Comparison of ENCODE assay signal across 30 cellular contexts in genomic region chr17:83019376-83019775, GRCh38.
"Had no signal": no experiment of that assay in that cellular context is flagged by ENCODE, and none has a peak within 500 bp of the region (broad histone marks: within the 10 kb centered on the region; RNA-seq: fewer than 3 reads in every experiment).

No MANE protein-coding gene starts in this region.

- H3K4me1 ChIP-seq: neural progenitor cell, parathyroid adenoma, psoas muscle, suprapubic skin, testis, tibial artery, transverse colon, upper lobe of right lung, uterus had no signal

- DNase-seq: natural killer cell; occipital lobe; ovary; psoas muscle; right cardiac atrium; spleen; stimulated activated CD4-positive, alpha-beta T cell treated with anti-CD3 and anti-CD28 coated beads, Interleukin-12 subunit alpha, Interleukin-12 subunit beta, amount 100 ng/mL, for 4 hours; stimulated activated CD4-positive, alpha-beta T cell treated with anti-CD3 and anti-CD28 coated beads, Interleukin-1b, Interleukin-23, amount 100 ng/mL, for 48 hours; stimulated activated CD4-positive, alpha-beta T cell treated with anti-CD3 and anti-CD28 coated beads, Interleukin-4, amount 100 ng/mL, for 1 hour; stimulated activated CD4-positive, alpha-beta T cell treated with anti-CD3 and anti-CD28 coated beads, Interleukin-4, amount 100 ng/mL, for 4 hours; stimulated activated CD8-positive, alpha-beta memory T cell treated with anti-CD3 and anti-CD28 coated beads, Interleukin-4, amount 100 ng/mL, for 48 hours; stimulated activated naive CD4-positive, alpha-beta T cell; stimulated activated naive CD8-positive, alpha-beta T cell treated with anti-CD3 and anti-CD28 coated beads, Interleukin-15, amount 100 ng/mL, for 72 hours; stimulated activated naive CD8-positive, alpha-beta T cell treated with anti-CD3 and anti-CD28 coated beads, Interleukin-15, Interleukin-2, amounts not matched to agents 100 U/mL and 50 U/mL, for 24 hours; substantia nigra; testis; tibial artery; transverse colon; upper lobe of right lung; uterus had no signal

- H3K4me3 Mint-ChIP-seq: natural killer cell; nephron; neural progenitor cell; stimulated activated memory B cell treated with anti-CD40 and anti-IgM and Interleukin-4, amounts not matched to agents 10 μg/mL and 1 μg/mL and 100 μg/mL, for 72 hours; stimulated activated naive CD8-positive, alpha-beta T cell treated with anti-CD3 and anti-CD28 coated beads, Interleukin-15, amount 100 ng/mL, for 72 hours; type B pancreatic cell had no signal

- H3K27ac ChIP-seq: neural progenitor cell, ovary, parathyroid adenoma, psoas muscle, skin epidermis, spleen, suprapubic skin, testis, tibial artery, transverse colon, upper lobe of right lung, uterus had no signal

- H3K9me3 Mint-ChIP-seq: natural killer cell; stimulated activated memory B cell treated with anti-CD40 and anti-IgM and Interleukin-4, amounts not matched to agents 10 μg/mL and 1 μg/mL and 100 μg/mL, for 72 hours; stimulated activated naive CD8-positive, alpha-beta T cell treated with anti-CD3 and anti-CD28 coated beads, Interleukin-15, amount 100 ng/mL, for 72 hours; type B pancreatic cell had no signal

- H3K4me3 ChIP-seq: neural progenitor cell, ovary, psoas muscle, skin epidermis, smooth muscle cell, spleen, suprapubic skin, testis, tibial artery, transverse colon, upper lobe of right lung, uterus had no signal

- H3K9me3 ChIP-seq: ovary, psoas muscle, spleen, suprapubic skin, testis, tibial artery, transverse colon, upper lobe of right lung, uterus had no signal

- H3K36me3 ChIP-seq: neural progenitor cell, ovary, transverse colon, upper lobe of right lung, uterus had no signal

- H3K27me3 ChIP-seq: neural progenitor cell, ovary, spleen, suprapubic skin, testis, tibial artery, transverse colon, upper lobe of right lung, uterus had no signal

- H3K36me3 Mint-ChIP-seq: natural killer cell had no signal

- H3K9ac ChIP-seq: neural progenitor cell, parathyroid adenoma had no signal

- H3K27ac Mint-ChIP-seq: natural killer cell; nephron; neural progenitor cell; progenitor cell of endocrine pancreas; stimulated activated memory B cell treated with anti-CD40 and anti-IgM and Interleukin-4, amounts not matched to agents 10 μg/mL and 1 μg/mL and 100 μg/mL, for 72 hours; type B pancreatic cell had no signal

- ATAC-seq: natural killer cell; psoas muscle; right cardiac atrium; sciatic nerve; stimulated activated memory B cell treated with anti-CD40 and anti-IgM and Interleukin-4, amounts not matched to agents 10 μg/mL and 1 μg/mL and 100 μg/mL, for 72 hours; stimulated activated naive CD8-positive, alpha-beta T cell treated with anti-CD3 and anti-CD28 coated beads, Interleukin-15, amount 100 ng/mL, for 72 hours; stimulated activated naive CD8-positive, alpha-beta T cell treated with anti-CD3 and anti-CD28 coated beads, Interleukin-15, Interleukin-2, amounts not matched to agents 100 U/mL and 50 U/mL, for 24 hours; upper lobe of right lung had no signal

- H3K4me1 Mint-ChIP-seq: stimulated activated memory B cell treated with anti-CD40 and anti-IgM and Interleukin-4, amounts not matched to agents 10 μg/mL and 1 μg/mL and 100 μg/mL, for 72 hours had no signal

- H3K27me3 Mint-ChIP-seq: progenitor cell of endocrine pancreas; stimulated activated memory B cell treated with anti-CD40 and anti-IgM and Interleukin-4, amounts not matched to agents 10 μg/mL and 1 μg/mL and 100 μg/mL, for 72 hours; stimulated activated naive CD8-positive, alpha-beta T cell treated with anti-CD3 and anti-CD28 coated beads, Interleukin-15, amount 100 ng/mL, for 72 hours; type B pancreatic cell had no signal
